ENCODE assay signal across 21 cellular contexts in the genomic region with DNA sequence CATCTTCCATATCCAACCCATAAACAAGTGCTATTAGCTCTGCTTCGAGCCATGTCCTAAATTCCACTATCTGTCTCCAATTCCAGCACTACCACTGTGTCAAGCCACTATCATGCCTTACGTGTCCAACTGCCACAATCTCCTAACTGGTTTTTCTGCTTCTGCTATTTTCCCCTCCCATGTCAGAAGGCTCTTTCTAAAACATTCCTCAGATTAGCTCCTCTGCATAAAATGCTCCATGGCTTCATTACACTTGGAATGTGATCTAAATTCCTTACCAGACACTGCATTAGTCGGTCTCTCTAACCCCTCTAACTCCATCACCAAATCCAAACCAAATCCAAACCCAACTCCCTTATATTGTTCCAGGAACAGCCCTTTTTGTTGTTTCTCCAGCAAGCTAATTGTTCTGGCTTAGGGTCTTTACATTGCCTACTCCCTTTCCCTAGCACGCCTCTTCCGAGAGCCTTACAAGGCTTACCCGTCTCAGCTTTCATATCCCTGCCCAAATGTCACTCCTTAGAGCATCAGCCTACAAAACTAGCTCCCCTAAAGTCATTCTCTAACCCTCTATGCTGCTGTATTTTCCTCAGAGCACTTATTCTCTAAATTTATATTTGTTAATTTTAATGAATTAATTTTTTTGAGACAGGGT.
"Had no signal": no experiment of that assay in that cellular context is flagged by ENCODE, and none has a peak within 500 bp of the region (broad histone marks: within the 10 kb centered on the region; RNA-seq: fewer than 3 reads in every experiment).

No MANE protein-coding gene starts in this region.

- H3K27ac Mint-ChIP-seq: immature natural killer cell, naive B cell, nephron, type B pancreatic cell had no signal

- H3K27me3 ChIP-seq: esophagus muscularis mucosa, gastrocnemius medialis, heart right ventricle had no signal

- H3K4me3 Mint-ChIP-seq: immature natural killer cell, naive B cell, nephron, type B pancreatic cell had no signal

- H3K27me3 Mint-ChIP-seq: naive B cell, type B pancreatic cell had no signal

- H3K9me3 ChIP-seq: esophagus muscularis mucosa, gastrocnemius medialis, heart right ventricle, psoas muscle had no signal

- H3K4me3 ChIP-seq: coronary artery, esophagus muscularis mucosa, gastrocnemius medialis, heart right ventricle, lung, psoas muscle, skin epidermis had no signal

- H3K27ac ChIP-seq: coronary artery, esophagus muscularis mucosa, gastrocnemius medialis, heart right ventricle, parathyroid adenoma, psoas muscle, skin epidermis had no signal

- H3K36me3 Mint-ChIP-seq: immature natural killer cell, naive B cell had no signal

- H3K4me1 Mint-ChIP-seq: immature natural killer cell, naive B cell, nephron had no signal

- H3K36me3 ChIP-seq: gastrocnemius medialis, heart right ventricle had no signal

- DNase-seq: effector CD4-positive, alpha-beta T cell; gastrocnemius medialis; heart right ventricle; hypothalamus; immature natural killer cell; kidney; left cardiac atrium; left ventricle myocardium superior; mesenchymal stem cell; naive B cell; psoas muscle; retina; stimulated activated CD4-positive, alpha-beta T cell treated with anti-CD3 and anti-CD28 coated beads, Interleukin-12 subunit alpha, Interleukin-12 subunit beta, amount 100 ng/mL, for 4 hours; stimulated activated naive CD4-positive, alpha-beta T cell treated with Interleukin-2 at 50 U/mL for 16 hours had no signal

- H3K79me2 ChIP-seq: parathyroid adenoma had no signal

- H3K9ac ChIP-seq: parathyroid adenoma had no signal

- H3K9me3 Mint-ChIP-seq: immature natural killer cell, naive B cell, nephron, type B pancreatic cell had no signal

- H3K4me1 ChIP-seq: esophagus muscularis mucosa, gastrocnemius medialis, heart right ventricle, parathyroid adenoma, psoas muscle had no signal

- H2AFZ ChIP-seq: parathyroid adenoma had no signal
